In the genomic region with DNA sequence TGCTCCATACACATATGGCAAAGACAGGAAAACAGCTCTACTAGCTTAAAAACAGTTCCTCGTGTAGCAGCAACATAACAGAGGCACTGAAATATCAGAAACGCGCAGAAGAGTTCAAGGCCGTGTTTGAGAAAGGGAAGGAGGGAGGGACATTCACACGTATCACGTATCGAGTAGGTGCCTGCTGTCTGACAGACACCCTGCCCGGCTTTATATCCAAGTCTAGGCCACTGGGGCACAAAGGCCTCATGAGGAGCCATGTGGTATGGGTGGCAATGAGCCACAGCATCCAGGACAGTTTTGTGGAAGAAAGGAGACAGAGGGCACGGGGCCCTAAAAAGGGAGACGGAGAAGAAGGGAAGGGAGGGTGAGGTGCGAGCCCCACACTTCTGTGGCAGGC, we compare ENCODE assay signal across 1 cellular context.
TF ChIP-seq lines count a peak whose summit lies in the region.

No MANE protein-coding gene starts in this region.

TF ChIP-seq in HepG2, 621 proteins besides CTCF, POLR2A, EP300 and RAD21 (continued from another document and continues in another):
- TF ChIP-seq, protein P1, sequence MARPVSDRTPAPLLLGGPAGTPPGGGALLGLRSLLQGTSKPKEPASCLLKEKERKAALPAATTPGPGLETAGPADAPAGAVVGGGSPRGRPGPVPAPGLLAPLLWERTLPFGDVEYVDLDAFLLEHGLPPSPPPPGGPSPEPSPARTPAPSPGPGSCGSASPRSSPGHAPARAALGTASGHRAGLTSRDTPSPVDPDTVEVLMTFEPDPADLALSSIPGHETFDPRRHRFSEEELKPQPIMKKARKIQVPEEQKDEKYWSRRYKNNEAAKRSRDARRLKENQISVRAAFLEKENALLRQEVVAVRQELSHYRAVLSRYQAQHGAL (CRISPR knock-in tag; IDR thresholded peaks at IDR 0.05; ENCODE audit: not compliant biosample characterization) = no peak
- TF ChIP-seq, protein P2, sequence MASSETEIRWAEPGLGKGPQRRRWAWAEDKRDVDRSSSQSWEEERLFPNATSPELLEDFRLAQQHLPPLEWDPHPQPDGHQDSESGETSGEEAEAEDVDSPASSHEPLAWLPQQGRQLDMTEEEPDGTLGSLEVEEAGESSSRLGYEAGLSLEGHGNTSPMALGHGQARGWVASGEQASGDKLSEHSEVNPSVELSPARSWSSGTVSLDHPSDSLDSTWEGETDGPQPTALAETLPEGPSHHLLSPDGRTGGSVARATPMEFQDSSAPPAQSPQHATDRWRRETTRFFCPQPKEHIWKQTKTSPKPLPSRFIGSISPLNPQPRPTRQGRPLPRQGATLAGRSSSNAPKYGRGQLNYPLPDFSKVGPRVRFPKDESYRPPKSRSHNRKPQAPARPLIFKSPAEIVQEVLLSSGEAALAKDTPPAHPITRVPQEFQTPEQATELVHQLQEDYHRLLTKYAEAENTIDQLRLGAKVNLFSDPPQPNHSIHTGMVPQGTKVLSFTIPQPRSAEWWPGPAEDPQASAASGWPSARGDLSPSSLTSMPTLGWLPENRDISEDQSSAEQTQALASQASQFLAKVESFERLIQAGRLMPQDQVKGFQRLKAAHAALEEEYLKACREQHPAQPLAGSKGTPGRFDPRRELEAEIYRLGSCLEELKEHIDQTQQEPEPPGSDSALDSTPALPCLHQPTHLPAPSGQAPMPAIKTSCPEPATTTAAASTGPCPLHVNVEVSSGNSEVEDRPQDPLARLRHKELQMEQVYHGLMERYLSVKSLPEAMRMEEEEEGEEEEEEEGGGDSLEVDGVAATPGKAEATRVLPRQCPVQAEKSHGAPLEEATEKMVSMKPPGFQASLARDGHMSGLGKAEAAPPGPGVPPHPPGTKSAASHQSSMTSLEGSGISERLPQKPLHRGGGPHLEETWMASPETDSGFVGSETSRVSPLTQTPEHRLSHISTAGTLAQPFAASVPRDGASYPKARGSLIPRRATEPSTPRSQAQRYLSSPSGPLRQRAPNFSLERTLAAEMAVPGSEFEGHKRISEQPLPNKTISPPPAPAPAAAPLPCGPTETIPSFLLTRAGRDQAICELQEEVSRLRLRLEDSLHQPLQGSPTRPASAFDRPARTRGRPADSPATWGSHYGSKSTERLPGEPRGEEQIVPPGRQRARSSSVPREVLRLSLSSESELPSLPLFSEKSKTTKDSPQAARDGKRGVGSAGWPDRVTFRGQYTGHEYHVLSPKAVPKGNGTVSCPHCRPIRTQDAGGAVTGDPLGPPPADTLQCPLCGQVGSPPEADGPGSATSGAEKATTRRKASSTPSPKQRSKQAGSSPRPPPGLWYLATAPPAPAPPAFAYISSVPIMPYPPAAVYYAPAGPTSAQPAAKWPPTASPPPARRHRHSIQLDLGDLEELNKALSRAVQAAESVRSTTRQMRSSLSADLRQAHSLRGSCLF (CRISPR knock-in tag; IDR thresholded peaks at IDR 0.05; ENCODE audit: borderline replicate concordance) = no peak
- TF ChIP-seq, protein P3, sequence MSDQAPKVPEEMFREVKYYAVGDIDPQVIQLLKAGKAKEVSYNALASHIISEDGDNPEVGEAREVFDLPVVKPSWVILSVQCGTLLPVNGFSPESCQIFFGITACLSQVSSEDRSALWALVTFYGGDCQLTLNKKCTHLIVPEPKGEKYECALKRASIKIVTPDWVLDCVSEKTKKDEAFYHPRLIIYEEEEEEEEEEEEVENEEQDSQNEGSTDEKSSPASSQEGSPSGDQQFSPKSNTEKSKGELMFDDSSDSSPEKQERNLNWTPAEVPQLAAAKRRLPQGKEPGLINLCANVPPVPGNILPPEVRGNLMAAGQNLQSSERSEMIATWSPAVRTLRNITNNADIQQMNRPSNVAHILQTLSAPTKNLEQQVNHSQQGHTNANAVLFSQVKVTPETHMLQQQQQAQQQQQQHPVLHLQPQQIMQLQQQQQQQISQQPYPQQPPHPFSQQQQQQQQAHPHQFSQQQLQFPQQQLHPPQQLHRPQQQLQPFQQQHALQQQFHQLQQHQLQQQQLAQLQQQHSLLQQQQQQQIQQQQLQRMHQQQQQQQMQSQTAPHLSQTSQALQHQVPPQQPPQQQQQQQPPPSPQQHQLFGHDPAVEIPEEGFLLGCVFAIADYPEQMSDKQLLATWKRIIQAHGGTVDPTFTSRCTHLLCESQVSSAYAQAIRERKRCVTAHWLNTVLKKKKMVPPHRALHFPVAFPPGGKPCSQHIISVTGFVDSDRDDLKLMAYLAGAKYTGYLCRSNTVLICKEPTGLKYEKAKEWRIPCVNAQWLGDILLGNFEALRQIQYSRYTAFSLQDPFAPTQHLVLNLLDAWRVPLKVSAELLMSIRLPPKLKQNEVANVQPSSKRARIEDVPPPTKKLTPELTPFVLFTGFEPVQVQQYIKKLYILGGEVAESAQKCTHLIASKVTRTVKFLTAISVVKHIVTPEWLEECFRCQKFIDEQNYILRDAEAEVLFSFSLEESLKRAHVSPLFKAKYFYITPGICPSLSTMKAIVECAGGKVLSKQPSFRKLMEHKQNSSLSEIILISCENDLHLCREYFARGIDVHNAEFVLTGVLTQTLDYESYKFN (CRISPR knock-in tag; conservative IDR thresholded peaks at IDR 0.05) = peak; percentile 27; the same call in 1 of the 2 replicates
- no peak for TF ChIP-seq TCF7 (IDR thresholded peaks at IDR 0.05; ENCODE audit: low read depth)
- TF ChIP-seq SALL1 (CRISPR knock-in tag; IDR thresholded peaks at IDR 0.05) = peak; percentile 53
- TF ChIP-seq RXRB (CRISPR knock-in tag; IDR thresholded peaks at IDR 0.05; ENCODE audit: borderline replicate concordance) = peak; percentile 38; the same call in 1 of the 2 replicates
- TF ChIP-seq, protein P4, sequence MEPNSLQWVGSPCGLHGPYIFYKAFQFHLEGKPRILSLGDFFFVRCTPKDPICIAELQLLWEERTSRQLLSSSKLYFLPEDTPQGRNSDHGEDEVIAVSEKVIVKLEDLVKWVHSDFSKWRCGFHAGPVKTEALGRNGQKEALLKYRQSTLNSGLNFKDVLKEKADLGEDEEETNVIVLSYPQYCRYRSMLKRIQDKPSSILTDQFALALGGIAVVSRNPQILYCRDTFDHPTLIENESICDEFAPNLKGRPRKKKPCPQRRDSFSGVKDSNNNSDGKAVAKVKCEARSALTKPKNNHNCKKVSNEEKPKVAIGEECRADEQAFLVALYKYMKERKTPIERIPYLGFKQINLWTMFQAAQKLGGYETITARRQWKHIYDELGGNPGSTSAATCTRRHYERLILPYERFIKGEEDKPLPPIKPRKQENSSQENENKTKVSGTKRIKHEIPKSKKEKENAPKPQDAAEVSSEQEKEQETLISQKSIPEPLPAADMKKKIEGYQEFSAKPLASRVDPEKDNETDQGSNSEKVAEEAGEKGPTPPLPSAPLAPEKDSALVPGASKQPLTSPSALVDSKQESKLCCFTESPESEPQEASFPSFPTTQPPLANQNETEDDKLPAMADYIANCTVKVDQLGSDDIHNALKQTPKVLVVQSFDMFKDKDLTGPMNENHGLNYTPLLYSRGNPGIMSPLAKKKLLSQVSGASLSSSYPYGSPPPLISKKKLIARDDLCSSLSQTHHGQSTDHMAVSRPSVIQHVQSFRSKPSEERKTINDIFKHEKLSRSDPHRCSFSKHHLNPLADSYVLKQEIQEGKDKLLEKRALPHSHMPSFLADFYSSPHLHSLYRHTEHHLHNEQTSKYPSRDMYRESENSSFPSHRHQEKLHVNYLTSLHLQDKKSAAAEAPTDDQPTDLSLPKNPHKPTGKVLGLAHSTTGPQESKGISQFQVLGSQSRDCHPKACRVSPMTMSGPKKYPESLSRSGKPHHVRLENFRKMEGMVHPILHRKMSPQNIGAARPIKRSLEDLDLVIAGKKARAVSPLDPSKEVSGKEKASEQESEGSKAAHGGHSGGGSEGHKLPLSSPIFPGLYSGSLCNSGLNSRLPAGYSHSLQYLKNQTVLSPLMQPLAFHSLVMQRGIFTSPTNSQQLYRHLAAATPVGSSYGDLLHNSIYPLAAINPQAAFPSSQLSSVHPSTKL (CRISPR knock-in tag; IDR thresholded peaks at IDR 0.05) = peak; percentile 55
- TF ChIP-seq SP140L (CRISPR knock-in tag; IDR thresholded peaks at IDR 0.05; ENCODE audit: borderline replicate concordance) = no peak
- no peak for TF ChIP-seq ZFX (CRISPR knock-in tag; IDR thresholded peaks at IDR 0.05; ENCODE audit: low read depth)
- TF ChIP-seq SAP130 (CRISPR knock-in tag; IDR thresholded peaks at IDR 0.05; ENCODE audit: low read depth) = peak; percentile 32; the same call in 1 of the 2 replicates
- 0 out of 2 replicates have a peak, but pooled peaks have one; percentile 10 for TF ChIP-seq EED (CRISPR knock-in tag; IDR thresholded peaks at IDR 0.05)
- TF ChIP-seq ATAD3A (CRISPR knock-in tag; IDR thresholded peaks at IDR 0.05) = no peak
- TF ChIP-seq, protein P5, sequence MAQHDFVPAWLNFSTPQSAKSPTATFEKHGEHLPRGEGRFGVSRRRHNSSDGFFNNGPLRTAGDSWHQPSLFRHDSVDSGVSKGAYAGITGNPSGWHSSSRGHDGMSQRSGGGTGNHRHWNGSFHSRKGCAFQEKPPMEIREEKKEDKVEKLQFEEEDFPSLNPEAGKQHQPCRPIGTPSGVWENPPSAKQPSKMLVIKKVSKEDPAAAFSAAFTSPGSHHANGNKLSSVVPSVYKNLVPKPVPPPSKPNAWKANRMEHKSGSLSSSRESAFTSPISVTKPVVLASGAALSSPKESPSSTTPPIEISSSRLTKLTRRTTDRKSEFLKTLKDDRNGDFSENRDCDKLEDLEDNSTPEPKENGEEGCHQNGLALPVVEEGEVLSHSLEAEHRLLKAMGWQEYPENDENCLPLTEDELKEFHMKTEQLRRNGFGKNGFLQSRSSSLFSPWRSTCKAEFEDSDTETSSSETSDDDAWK (CRISPR knock-in tag; IDR thresholded peaks at IDR 0.05) = no peak
- TF ChIP-seq SMAD1 (CRISPR knock-in tag; IDR thresholded peaks at IDR 0.05; ENCODE audit: borderline replicate concordance, low read depth) = no peak
- no peak for TF ChIP-seq ZNF335 (CRISPR knock-in tag; IDR thresholded peaks at IDR 0.05)
- TF ChIP-seq NFYC (CRISPR knock-in tag; IDR thresholded peaks at IDR 0.05) = no peak
- TF ChIP-seq PCBP2 (optimal IDR thresholded peaks at IDR 0.05; ENCODE audit: low read depth, low read length, poor library complexity, severe bottlenecking) = no peak
- peak; percentile 38 for TF ChIP-seq NR2F6 (IDR thresholded peaks at IDR 0.05)
- peak; percentile 38 for TF ChIP-seq NR2F6 (CRISPR knock-in tag; IDR thresholded peaks at IDR 0.05)
- TF ChIP-seq GABPB1 (CRISPR knock-in tag; IDR thresholded peaks at IDR 0.05) = no peak
- TF ChIP-seq, protein P6, sequence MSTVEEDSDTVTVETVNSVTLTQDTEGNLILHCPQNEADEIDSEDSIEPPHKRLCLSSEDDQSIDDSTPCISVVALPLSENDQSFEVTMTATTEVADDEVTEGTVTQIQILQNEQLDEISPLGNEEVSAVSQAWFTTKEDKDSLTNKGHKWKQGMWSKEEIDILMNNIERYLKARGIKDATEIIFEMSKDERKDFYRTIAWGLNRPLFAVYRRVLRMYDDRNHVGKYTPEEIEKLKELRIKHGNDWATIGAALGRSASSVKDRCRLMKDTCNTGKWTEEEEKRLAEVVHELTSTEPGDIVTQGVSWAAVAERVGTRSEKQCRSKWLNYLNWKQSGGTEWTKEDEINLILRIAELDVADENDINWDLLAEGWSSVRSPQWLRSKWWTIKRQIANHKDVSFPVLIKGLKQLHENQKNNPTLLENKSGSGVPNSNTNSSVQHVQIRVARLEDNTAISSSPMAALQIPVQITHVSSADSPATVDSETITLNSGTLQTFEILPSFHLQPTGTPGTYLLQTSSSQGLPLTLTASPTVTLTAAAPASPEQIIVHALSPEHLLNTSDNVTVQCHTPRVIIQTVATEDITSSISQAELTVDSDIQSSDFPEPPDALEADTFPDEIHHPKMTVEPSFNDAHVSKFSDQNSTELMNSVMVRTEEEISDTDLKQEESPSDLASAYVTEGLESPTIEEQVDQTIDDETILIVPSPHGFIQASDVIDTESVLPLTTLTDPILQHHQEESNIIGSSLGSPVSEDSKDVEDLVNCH (CRISPR knock-in tag; IDR thresholded peaks at IDR 0.05) = no peak
- TF ChIP-seq, protein P7, sequence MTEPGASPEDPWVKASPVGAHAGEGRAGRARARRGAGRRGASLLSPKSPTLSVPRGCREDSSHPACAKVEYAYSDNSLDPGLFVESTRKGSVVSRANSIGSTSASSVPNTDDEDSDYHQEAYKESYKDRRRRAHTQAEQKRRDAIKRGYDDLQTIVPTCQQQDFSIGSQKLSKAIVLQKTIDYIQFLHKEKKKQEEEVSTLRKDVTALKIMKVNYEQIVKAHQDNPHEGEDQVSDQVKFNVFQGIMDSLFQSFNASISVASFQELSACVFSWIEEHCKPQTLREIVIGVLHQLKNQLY (CRISPR knock-in tag; IDR thresholded peaks at IDR 0.05) = 0 out of 2 replicates have a peak, but pooled peaks have one; percentile 42
- TF ChIP-seq HCFC1 (IDR thresholded peaks at IDR 0.05; ENCODE audit: low read depth, low read length) = no peak
- TF ChIP-seq CCDC6 (CRISPR knock-in tag; IDR thresholded peaks at IDR 0.05) = no peak
- no peak for TF ChIP-seq ZNF678 (CRISPR knock-in tag; IDR thresholded peaks at IDR 0.05)
- TF ChIP-seq, protein P8, sequence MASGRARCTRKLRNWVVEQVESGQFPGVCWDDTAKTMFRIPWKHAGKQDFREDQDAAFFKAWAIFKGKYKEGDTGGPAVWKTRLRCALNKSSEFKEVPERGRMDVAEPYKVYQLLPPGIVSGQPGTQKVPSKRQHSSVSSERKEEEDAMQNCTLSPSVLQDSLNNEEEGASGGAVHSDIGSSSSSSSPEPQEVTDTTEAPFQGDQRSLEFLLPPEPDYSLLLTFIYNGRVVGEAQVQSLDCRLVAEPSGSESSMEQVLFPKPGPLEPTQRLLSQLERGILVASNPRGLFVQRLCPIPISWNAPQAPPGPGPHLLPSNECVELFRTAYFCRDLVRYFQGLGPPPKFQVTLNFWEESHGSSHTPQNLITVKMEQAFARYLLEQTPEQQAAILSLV (CRISPR knock-in tag; IDR thresholded peaks at IDR 0.05; ENCODE audit: borderline replicate concordance) = no peak
- no peak for TF ChIP-seq SRSF9 (IDR thresholded peaks at IDR 0.05; ENCODE audit: borderline replicate concordance, insufficient read depth, low read depth, low read length, poor library complexity, severe bottlenecking)
- TF ChIP-seq ZSCAN30 (CRISPR knock-in tag; IDR thresholded peaks at IDR 0.05) = no peak
- peak; percentile 82 for TF ChIP-seq RARA (CRISPR knock-in tag; IDR thresholded peaks at IDR 0.05)
- 0 out of 2 replicates have a peak, but pooled peaks have one; percentile 10 for TF ChIP-seq ELF3 (CRISPR knock-in tag; IDR thresholded peaks at IDR 0.05)
- peak; percentile 58; the same call in 1 of the 2 replicates for TF ChIP-seq TBX2 (CRISPR knock-in tag; IDR thresholded peaks at IDR 0.05; ENCODE audit: borderline replicate concordance)
- TF ChIP-seq SP5 (CRISPR knock-in tag; IDR thresholded peaks at IDR 0.05; ENCODE audit: borderline replicate concordance, low read depth) = peak; percentile 79
- no peak for TF ChIP-seq ZNF883 (CRISPR knock-in tag; IDR thresholded peaks at IDR 0.05; ENCODE audit: not compliant biosample characterization)
- TF ChIP-seq ZNF224 (CRISPR knock-in tag; IDR thresholded peaks at IDR 0.05) = no peak
- no peak for TF ChIP-seq SRY (CRISPR knock-in tag; IDR thresholded peaks at IDR 0.05)
- TF ChIP-seq, protein P9, sequence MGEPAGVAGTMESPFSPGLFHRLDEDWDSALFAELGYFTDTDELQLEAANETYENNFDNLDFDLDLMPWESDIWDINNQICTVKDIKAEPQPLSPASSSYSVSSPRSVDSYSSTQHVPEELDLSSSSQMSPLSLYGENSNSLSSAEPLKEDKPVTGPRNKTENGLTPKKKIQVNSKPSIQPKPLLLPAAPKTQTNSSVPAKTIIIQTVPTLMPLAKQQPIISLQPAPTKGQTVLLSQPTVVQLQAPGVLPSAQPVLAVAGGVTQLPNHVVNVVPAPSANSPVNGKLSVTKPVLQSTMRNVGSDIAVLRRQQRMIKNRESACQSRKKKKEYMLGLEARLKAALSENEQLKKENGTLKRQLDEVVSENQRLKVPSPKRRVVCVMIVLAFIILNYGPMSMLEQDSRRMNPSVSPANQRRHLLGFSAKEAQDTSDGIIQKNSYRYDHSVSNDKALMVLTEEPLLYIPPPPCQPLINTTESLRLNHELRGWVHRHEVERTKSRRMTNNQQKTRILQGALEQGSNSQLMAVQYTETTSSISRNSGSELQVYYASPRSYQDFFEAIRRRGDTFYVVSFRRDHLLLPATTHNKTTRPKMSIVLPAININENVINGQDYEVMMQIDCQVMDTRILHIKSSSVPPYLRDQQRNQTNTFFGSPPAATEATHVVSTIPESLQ (CRISPR knock-in tag; conservative IDR thresholded peaks at IDR 0.05) = no peak
- TF ChIP-seq ZSCAN12 (CRISPR knock-in tag; IDR thresholded peaks at IDR 0.05) = no peak
